ENCODE assay signal across 13 cellular contexts in genomic region chr7:151686826-151687225, GRCh38.
DNase-seq lines count a peak whose midpoint lies in the region; ATAC-seq and TF ChIP-seq lines count a peak whose summit lies in the region.
"Had no signal": no experiment of that assay in that cellular context is flagged by ENCODE, and none has a peak within 500 bp of the region (broad histone marks: within the 10 kb centered on the region; RNA-seq: fewer than 3 reads in every experiment).

No MANE protein-coding gene starts in this region.

- TF ChIP-seq CTCF in PC-3 (conservative IDR thresholded peaks at IDR 0.05; ENCODE audit: low read depth, low read length) (no peak), neural crest cell (conservative IDR thresholded peaks at IDR 0.05) (no peak), upper lobe of left lung (IDR thresholded peaks at IDR 0.05) (no peak), endothelial cell (IDR thresholded peaks at IDR 0.05; ENCODE audit: unreplicated experiment) (no peak)

- H3K79me2 ChIP-seq in PC-3 (ENCODE audit: low read length) = no peaks in the 10 kb centered on the region

- no peak for TF ChIP-seq POLR2A in upper lobe of left lung (IDR thresholded peaks at IDR 0.05)

- H3K4me3 ChIP-seq in PC-3 (ENCODE audit: low read length) (no peak overlapping the region), upper lobe of left lung (no peak overlapping the region)
- no peak overlapping the region for H3K4me3 ChIP-seq in CD8-positive, alpha-beta memory T cell (ENCODE audit: low read length)

- H3K4me2 ChIP-seq in PC-3 (ENCODE audit: low read length) = peak overlapping the region; percentile 67

- CTCF ChIA-PET in PC-3 (lab: Charles Lee) = no interaction called here
- CTCF ChIA-PET in CD8-positive, alpha-beta memory T cell (lab: Charles Lee) = no interaction called here

- no peak overlapping the region for H3K9ac ChIP-seq in PC-3 (ENCODE audit: low read length)

- peaks cover 28% of the 10 kb centered on the region for H3K4me1 ChIP-seq in PC-3 (ENCODE audit: insufficient read depth, low read length)
- H3K4me1 ChIP-seq in upper lobe of left lung = peaks cover 16 to 29% (median 18%) of the 10 kb centered on the region in 4 donors
- H3K4me1 ChIP-seq in CD8-positive, alpha-beta memory T cell (ENCODE audit: insufficient read depth, low read length) = no peaks in the 10 kb centered on the region

- H3K27ac Mint-ChIP-seq in neural crest cell (ENCODE audit: unreplicated experiment) (peak overlapping the region; percentile 57), endothelial cell (ENCODE audit: unreplicated experiment) (no peak overlapping the region)
- no peak overlapping the region for H3K27ac Mint-ChIP-seq in CD8-positive, alpha-beta memory T cell
- H3K27ac Mint-ChIP-seq in activated T-helper 1 cell treated with anti-CD3 and anti-CD28 coated beads, Interleukin-12 subunit alpha, Interleukin-12 subunit beta, Interleukin-2, Interleukin-4 antibody, amounts not matched to agents 30 ng/mL and 10 ng/mL and 1 ng/mL, durations not matched to agents 14 hours and 24 hours and 36 hours = no peak overlapping the region
- H3K27ac Mint-ChIP-seq: activated T-helper 17 cell treated with anti-CD3 and anti-CD28 coated beads, Interleukin-2, amount 50 U/mL, for 72 hours had no signal

- no peaks in the 10 kb centered on the region for H3F3A ChIP-seq in PC-3 (ENCODE audit: low read length, unreplicated experiment)

- H3K36me3 Mint-ChIP-seq in neural crest cell (ENCODE audit: low read depth) (no peaks in the 10 kb centered on the region), endothelial cell (ENCODE audit: low read depth, unreplicated experiment) (no peaks in the 10 kb centered on the region)
- peaks cover 0 to 11% (median 2%) of the 10 kb centered on the region in 3 donors for H3K36me3 Mint-ChIP-seq in CD8-positive, alpha-beta memory T cell
- H3K36me3 Mint-ChIP-seq in activated T-helper 1 cell treated with anti-CD3 and anti-CD28 coated beads, Interleukin-12 subunit alpha, Interleukin-12 subunit beta, Interleukin-2, Interleukin-4 antibody, amounts not matched to agents 30 ng/mL and 10 ng/mL and 1 ng/mL, durations not matched to agents 14 hours and 24 hours and 36 hours (ENCODE audit: low read depth) = no peaks in the 10 kb centered on the region

- POLR2A ChIA-PET in PC-3 (lab: Charles Lee; ENCODE audit: unreplicated experiment) = interaction anchor here (0.6 to 0.7 kb wide), 2 partner anchors 67 to 87 kb away, joined by 3 read pairs; no protein-coding TSS in a partner anchor
- POLR2A ChIA-PET in CD8-positive, alpha-beta memory T cell (lab: Charles Lee) = no interaction called here

- DNase-seq in PC-3 = no peak
- no peak for DNase-seq in neural crest cell (ENCODE audit: low read depth, low spot score)
- DNase-seq in upper lobe of left lung = no peak
- no peak for DNase-seq in CD8-positive, alpha-beta memory T cell
- no peak for DNase-seq in endothelial cell (ENCODE audit: low spot score)
- DNase-seq in activated T-helper 1 cell treated with anti-CD3 and anti-CD28 coated beads, Interleukin-12 subunit alpha, Interleukin-12 subunit beta, Interleukin-2, Interleukin-4 antibody, amounts not matched to agents 30 ng/mL and 10 ng/mL and 1 ng/mL, durations not matched to agents 14 hours and 24 hours and 36 hours (ENCODE audit: low spot score) = no peak
- DNase-seq: activated CD4-positive, alpha-beta T cell treated with anti-CD3 and anti-CD28 coated beads for 1 hour; COR-L47; NCI-H1417; stimulated activated CD4-positive, alpha-beta T cell treated with anti-CD3 and anti-CD28 coated beads, Interleukin-2, amount 100 ng/mL, for 24 hours; stimulated activated naive CD4-positive, alpha-beta T cell had no signal

- H3K27ac ChIP-seq in PC-3 (ENCODE audit: low read length) (peak overlapping the region; percentile 85), cingulate gyrus (ENCODE audit: low read depth, low read length) (peak overlapping the region; percentile 44), upper lobe of left lung (peak overlapping the region; percentile 65 to 79 (median 76))
- H3K27ac ChIP-seq in CD8-positive, alpha-beta memory T cell (ENCODE audit: low read depth, low read length) = no peak overlapping the region

- no peaks in the 10 kb centered on the region for H3K9me2 ChIP-seq in PC-3 (replicated peaks; ENCODE audit: low read length)

- no peaks in the 10 kb centered on the region for H3K9me3 ChIP-seq in PC-3 (ENCODE audit: low read length)
- no peaks in the 10 kb centered on the region for H3K9me3 ChIP-seq in upper lobe of left lung
- no peaks in the 10 kb centered on the region for H3K9me3 ChIP-seq in CD8-positive, alpha-beta memory T cell (ENCODE audit: low read length)

- H3K4me3 Mint-ChIP-seq in neural crest cell = no peak overlapping the region
- H3K4me3 Mint-ChIP-seq in CD8-positive, alpha-beta memory T cell = no peak overlapping the region
- no peak overlapping the region for H3K4me3 Mint-ChIP-seq in endothelial cell (ENCODE audit: unreplicated experiment)
- no peak overlapping the region for H3K4me3 Mint-ChIP-seq in activated T-helper 1 cell treated with anti-CD3 and anti-CD28 coated beads, Interleukin-12 subunit alpha, Interleukin-12 subunit beta, Interleukin-2, Interleukin-4 antibody, amounts not matched to agents 30 ng/mL and 10 ng/mL and 1 ng/mL, durations not matched to agents 14 hours and 24 hours and 36 hours
- H3K4me3 Mint-ChIP-seq: activated T-helper 17 cell treated with anti-CD3 and anti-CD28 coated beads, Interleukin-2, amount 50 U/mL, for 72 hours had no signal

- TF ChIP-seq EP300 in upper lobe of left lung (IDR thresholded peaks at IDR 0.05) = no peak

- no peaks in the 10 kb centered on the region for H3K27me3 Mint-ChIP-seq in neural crest cell (ENCODE audit: low read depth)
- H3K27me3 Mint-ChIP-seq in CD8-positive, alpha-beta memory T cell = peaks cover 0 to 2% of the 10 kb centered on the region in 2 donors
- peaks cover 2% of the 10 kb centered on the region for H3K27me3 Mint-ChIP-seq in endothelial cell (ENCODE audit: unreplicated experiment)
- no peaks in the 10 kb centered on the region for H3K27me3 Mint-ChIP-seq in activated T-helper 1 cell treated with anti-CD3 and anti-CD28 coated beads, Interleukin-12 subunit alpha, Interleukin-12 subunit beta, Interleukin-2, Interleukin-4 antibody, amounts not matched to agents 30 ng/mL and 10 ng/mL and 1 ng/mL, durations not matched to agents 14 hours and 24 hours and 36 hours (ENCODE audit: insufficient read depth)
- H3K27me3 Mint-ChIP-seq: activated T-helper 17 cell treated with anti-CD3 and anti-CD28 coated beads, Interleukin-2, amount 50 U/mL, for 72 hours had no signal

- no peaks in the 10 kb centered on the region for H3K27me3 ChIP-seq in PC-3 (ENCODE audit: low read length)
- H3K27me3 ChIP-seq in upper lobe of left lung = no peaks in the 10 kb centered on the region
- no peaks in the 10 kb centered on the region for H3K27me3 ChIP-seq in CD8-positive, alpha-beta memory T cell (ENCODE audit: insufficient read depth, low read length, poor library complexity, severe bottlenecking)

- intact Hi-C loops in PC-3 (cut with micrococcal nuclease) = loop anchor here (2.0 kb wide), 2 partner anchors 28 to 36 kb away; no protein-coding TSS in a partner anchor
- intact Hi-C loops in activated T-helper 1 cell treated with anti-CD3 and anti-CD28 coated beads, Interleukin-12 subunit alpha, Interleukin-12 subunit beta, Interleukin-2, Interleukin-4 antibody, amounts not matched to agents 30 ng/mL and 10 ng/mL and 1 ng/mL, durations not matched to agents 14 hours and 24 hours and 36 hours (cut with micrococcal nuclease) = no loop called here

- H2AFZ ChIP-seq in PC-3 (ENCODE audit: low read length) = peak overlapping the region; percentile 60; the same call in 1 of the 2 replicates

- ATAC-seq in PC-3 (no peak), upper lobe of left lung (ENCODE audit: low FRiP score in 2 of 2) (no peak)
- ATAC-seq: activated T-helper 17 cell treated with anti-CD3 and anti-CD28 coated beads, Interleukin-2, amount 50 U/mL, for 72 hours had no signal

- H3K9me3 Mint-ChIP-seq in neural crest cell (no peaks in the 10 kb centered on the region), endothelial cell (ENCODE audit: unreplicated experiment) (no peaks in the 10 kb centered on the region)
- no peaks in the 10 kb centered on the region for H3K9me3 Mint-ChIP-seq in CD8-positive, alpha-beta memory T cell
- H3K9me3 Mint-ChIP-seq in activated T-helper 1 cell treated with anti-CD3 and anti-CD28 coated beads, Interleukin-12 subunit alpha, Interleukin-12 subunit beta, Interleukin-2, Interleukin-4 antibody, amounts not matched to agents 30 ng/mL and 10 ng/mL and 1 ng/mL, durations not matched to agents 14 hours and 24 hours and 36 hours = no peaks in the 10 kb centered on the region
- H3K9me3 Mint-ChIP-seq: activated T-helper 17 cell treated with anti-CD3 and anti-CD28 coated beads, Interleukin-2, amount 50 U/mL, for 72 hours had no signal

- H3K4me1 Mint-ChIP-seq in neural crest cell = peaks cover 14% of the 10 kb centered on the region
- peaks cover 0 to 4% (median 3%) of the 10 kb centered on the region in 3 donors for H3K4me1 Mint-ChIP-seq in CD8-positive, alpha-beta memory T cell
- H3K4me1 Mint-ChIP-seq in endothelial cell (ENCODE audit: unreplicated experiment) = peaks cover 25% of the 10 kb centered on the region
- no peaks in the 10 kb centered on the region for H3K4me1 Mint-ChIP-seq in activated T-helper 1 cell treated with anti-CD3 and anti-CD28 coated beads, Interleukin-12 subunit alpha, Interleukin-12 subunit beta, Interleukin-2, Interleukin-4 antibody, amounts not matched to agents 30 ng/mL and 10 ng/mL and 1 ng/mL, durations not matched to agents 14 hours and 24 hours and 36 hours (ENCODE audit: low read depth)
- H3K4me1 Mint-ChIP-seq: activated T-helper 17 cell treated with anti-CD3 and anti-CD28 coated beads, Interleukin-2, amount 50 U/mL, for 72 hours had no signal

- WGBS in upper lobe of left lung, 2 donors = 83 to 86% methylated on average over 2 of the region's 2 CpGs

- H3K36me3 ChIP-seq in PC-3 (ENCODE audit: low read depth, low read length) (no peaks in the 10 kb centered on the region), upper lobe of left lung (no peaks in the 10 kb centered on the region)
- no peaks in the 10 kb centered on the region for H3K36me3 ChIP-seq in CD8-positive, alpha-beta memory T cell (ENCODE audit: insufficient read depth, low read length)

- H4K20me1 ChIP-seq in PC-3 (ENCODE audit: low read length) = no peaks in the 10 kb centered on the region

- BruUV-seq in PC-3 (replicated peaks; lab: Mats Ljungman, UMichigan) = no TSS peak
